Comparison of ENCODE assay signal across 29 cellular contexts in genomic region chr5:13188393-13188792, GRCh38.
DNase-seq lines count a peak whose midpoint lies in the region; ATAC-seq and TF ChIP-seq lines count a peak whose summit lies in the region.
"Had no signal": no experiment of that assay in that cellular context is flagged by ENCODE, and none has a peak within 500 bp of the region (broad histone marks: within the 10 kb centered on the region; RNA-seq: fewer than 3 reads in every experiment).

No MANE protein-coding gene starts in this region.

- intact Hi-C loops in Right ventricle myocardium superior (cut with DNase I), result no loop called here

- no peak for TF ChIP-seq CTCF in foreskin keratinocyte (conservative IDR thresholded peaks at IDR 0.05)

- no peaks in the 10 kb centered on the region for H3K4me1 ChIP-seq in foreskin keratinocyte
- H3K4me1 ChIP-seq: BLaER1, left ventricle myocardium inferior, right lobe of liver, stomach, thyroid gland had no signal

- no peak overlapping the region for H3K27ac ChIP-seq in foreskin keratinocyte
- H3K27ac ChIP-seq: BLaER1, left ventricle myocardium inferior, PC-9, right lobe of liver, stomach, thyroid gland had no signal

- no peaks in the 10 kb centered on the region for H3K27me3 ChIP-seq in foreskin keratinocyte
- H3K27me3 ChIP-seq: BLaER1, right lobe of liver, stomach, thyroid gland had no signal

- DNase-seq in HS-5 (ENCODE audit: low read depth), result peak; percentile 76
- peak; percentile 56 for DNase-seq in RPMI7951 (ENCODE audit: low read depth)
- peak; percentile 3 to 5 for DNase-seq in foreskin keratinocyte
- peak; percentile 41 for DNase-seq in stromal cell of bone marrow (ENCODE audit: low read depth)
- no peak for DNase-seq in Right ventricle myocardium superior
- DNase-seq in NCI-H146 (lab: John Stamatoyannopoulos, UW), result no peak
- DNase-seq in activated gamma-delta T cell treated with Interleukin-2 at 50 U/mL for 16 hours, result no peak
- DNase-seq: activated CD8-positive, alpha-beta T cell treated with anti-CD3 and anti-CD28 coated beads, Interleukin-2, amount 10 ng/mL, durations not matched to agents 7 days and 5 days; amygdala; DMS153; head of caudate nucleus; IMR-90; left ventricle myocardium inferior; NCI-H1092; NCI-H187; NCI-H2171; NCI-H524; NK-92 treated with Interleukin-12 subunit alpha and Interleukin-12 subunit beta, amount 100 ng/mL, for 24 hours; PC-9; posterior cingulate gyrus; right lobe of liver; SHP77; stimulated activated CD4-positive, alpha-beta T cell treated with anti-CD3 and anti-CD28 coated beads, Interleukin-12 subunit alpha, Interleukin-12 subunit beta, amount 100 ng/mL, for 4 hours; stimulated activated CD4-positive, alpha-beta T cell treated with anti-CD3 and anti-CD28 coated beads, Interleukin-4, amount 100 ng/mL, for 1 hour; stomach; thyroid gland had no signal

- ATAC-seq in foreskin keratinocyte (peak; percentile 18), Right ventricle myocardium superior (ENCODE audit: poor library complexity) (no peak)
- ATAC-seq: activated CD8-positive, alpha-beta T cell treated with anti-CD3 and anti-CD28 coated beads, Interleukin-2, amount 10 ng/mL, durations not matched to agents 7 days and 5 days; activated T-helper 17 cell treated with anti-CD3 and anti-CD28 coated beads, Interleukin-2, amount 50 U/mL, for 72 hours; HCT116; right lobe of liver had no signal

Comparison
In these comparisons a context has a peak if more than half of its experiments do, and no peak if none do; other contexts are left out.
1. DNase-seq: peak in HS-5 (single experiment), RPMI7951 (single experiment), foreskin keratinocyte (2 of 2) and stromal cell of bone marrow (single experiment); none in Right ventricle myocardium superior (single experiment), NCI-H146 (single experiment) and activated gamma-delta T cell treated with Interleukin-2 at 50 U/mL for 16 hours (single experiment).